Comparison of ENCODE assay signal across 9 cellular contexts in genomic region chr2:189782221-189782671, GRCh38. TPM values are rescaled to one million over a fixed set of nuclear protein-coding genes. Genes with fewer than 3 reads are reported as not detected.
DNase-seq lines count a peak whose midpoint lies in the region; ATAC-seq and TF ChIP-seq lines count a peak whose summit lies in the region.
"Had no signal": no experiment of that assay in that cellular context is flagged by ENCODE, and none has a peak within 500 bp of the region (broad histone marks: within the 10 kb centered on the region; RNA-seq: fewer than 3 reads in every experiment).

No MANE protein-coding gene starts in this region.

- 60% methylated on average over 4 of the region's 4 CpGs for WGBS in esophagus muscularis mucosa
- WGBS in smooth muscle cell (ENCODE audit: low lambda C conversion rate): 87% methylated on average over 4 of the region's 4 CpGs
- 59 to 100% methylated on average over 1 to 4 of the region's 4 CpGs for WGBS in transverse colon (ENCODE audit: low coverage in 1 of 2), 2 donors
- WGBS in ovary, 3 donors: 63 to 66% (median 66%) methylated on average over 4 of the region's 4 CpGs

- peak overlapping the region in 3 of 4 donors; percentile 92 to 98 (median 94) for H3K27ac ChIP-seq in esophagus muscularis mucosa (replicated peaks in 1 of 4)
- H3K27ac ChIP-seq in smooth muscle cell (ENCODE audit: low read depth): peak overlapping the region; percentile 90
- no peak overlapping the region for H3K27ac ChIP-seq in transverse colon
- no peak overlapping the region for H3K27ac ChIP-seq in ovary

- peaks cover 48% of the 10 kb centered on the region for H3K36me3 Mint-ChIP-seq in activated CD8-positive, alpha-beta memory T cell treated with anti-CD3 and anti-CD28 coated beads, Interleukin-2, amount 10 ng/mL, durations not matched to agents 7 days and 5 days

- no peak for DNase-seq in activated CD8-positive, alpha-beta memory T cell treated with anti-CD3 and anti-CD28 coated beads, Interleukin-2, amount 10 ng/mL, durations not matched to agents 7 days and 5 days
- DNase-seq in activated CD8-positive, alpha-beta memory T cell treated with anti-CD3 and anti-CD28 coated beads for 24 hours: no peak
- DNase-seq in SKM-1 treated with dmso at 0.1 percent for 144 hours (lab: John Stamatoyannopoulos, UW; ENCODE audit: unreplicated experiment): peak; percentile 40
- no peak for DNase-seq in esophagus muscularis mucosa (ENCODE audit: extremely low spot score)
- no peak for DNase-seq in smooth muscle cell (lab: John Stamatoyannopoulos, UW; ENCODE audit: unreplicated experiment)
- DNase-seq in effector CD8-positive, alpha-beta T cell (lab: John Stamatoyannopoulos, UW): no peak
- no peak for DNase-seq in transverse colon
- no peak for DNase-seq in ovary
- DNase-seq: activated CD4-positive, CD25-positive, alpha-beta regulatory T cell treated with anti-CD3 and anti-CD28 coated beads, Interleukin-2, amount 50 U/mL, for 72 hours had no signal

- no peak overlapping the region for H2AFZ ChIP-seq in smooth muscle cell (ENCODE audit: low read depth)

- H3K4me2 ChIP-seq in smooth muscle cell: peak overlapping the region; percentile 90

- peaks cover 53% of the 10 kb centered on the region for H3K4me1 Mint-ChIP-seq in activated CD8-positive, alpha-beta memory T cell treated with anti-CD3 and anti-CD28 coated beads, Interleukin-2, amount 10 ng/mL, durations not matched to agents 7 days and 5 days

- intact Hi-C loops in esophagus muscularis mucosa (cut with DNase I) (loop anchor here (5.0 kb wide), 1 partner anchor 120 kb away; the partner anchor contains the start of gene ASNSD1), transverse colon (cut with DNase I; ENCODE audit: low total_unique reads) (no loop called here), ovary (cut with DNase I) (no loop called here)

- no peaks in the 10 kb centered on the region for H3F3A ChIP-seq in smooth muscle cell (ENCODE audit: low read depth)

- in situ Hi-C loops in transverse colon (cut with MboI; ENCODE audit: low pct_ligation_motif_present in 1 of 4, low pct_unique_long_range_greater_than_20kb in 1 of 4, low sequenced_read_pairs in 3 of 4): loop anchor here in 1 of 4 donors (25.0 kb wide), 1 partner anchor 120 kb away; the partner anchor contains the start of genes ANKAR and ASNSD1

- peaks cover 26 to 55% (median 33%) of the 10 kb centered on the region in 4 donors for H3K36me3 ChIP-seq in esophagus muscularis mucosa
- H3K36me3 ChIP-seq in smooth muscle cell (ENCODE audit: low read depth): peaks cover 19% of the 10 kb centered on the region
- peaks cover 0 to 29% (median 9%) of the 10 kb centered on the region in 4 donors for H3K36me3 ChIP-seq in transverse colon
- H3K36me3 ChIP-seq in ovary: no peaks in the 10 kb centered on the region

- H3K27me3 ChIP-seq in esophagus muscularis mucosa (no peaks in the 10 kb centered on the region), smooth muscle cell (ENCODE audit: low read depth) (no peaks in the 10 kb centered on the region), transverse colon (no peaks in the 10 kb centered on the region), ovary (no peaks in the 10 kb centered on the region)

- H3K27ac Mint-ChIP-seq in activated CD8-positive, alpha-beta memory T cell treated with anti-CD3 and anti-CD28 coated beads, Interleukin-2, amount 10 ng/mL, durations not matched to agents 7 days and 5 days: peak overlapping the region; percentile 97

- H3K79me2 ChIP-seq in smooth muscle cell (ENCODE audit: low read depth): peaks cover 80% of the 10 kb centered on the region

- CTCF ChIA-PET in activated CD8-positive, alpha-beta memory T cell treated with anti-CD3 and anti-CD28 coated beads, Interleukin-2, amount 10 ng/mL, durations not matched to agents 7 days and 5 days (lab: Charles Lee): interaction anchor here (1.0 to 1.3 kb wide), 2 partner anchors 18 to 19 kb away, joined by 6 read pairs; partner anchors contain the start of gene OSGEPL1

- H3K9me3 ChIP-seq in esophagus muscularis mucosa (no peaks in the 10 kb centered on the region), smooth muscle cell (replicated peaks; ENCODE audit: low read depth) (no peaks in the 10 kb centered on the region), transverse colon (no peaks in the 10 kb centered on the region), ovary (no peaks in the 10 kb centered on the region)

- H3K4me3 ChIP-seq in esophagus muscularis mucosa: peak overlapping the region; percentile 70 to 87 (median 76)
- peak overlapping the region; percentile 73 for H3K4me3 ChIP-seq in smooth muscle cell
- no peak overlapping the region for H3K4me3 ChIP-seq in transverse colon
- H3K4me3 ChIP-seq in ovary: no peak overlapping the region

- no peak for TF ChIP-seq CTCF in esophagus muscularis mucosa (IDR thresholded peaks at IDR 0.05)
- no peak for TF ChIP-seq CTCF in smooth muscle cell (IDR thresholded peaks at IDR 0.05; ENCODE audit: borderline replicate concordance, insufficient read depth, poor library complexity, severe bottlenecking)
- TF ChIP-seq CTCF in transverse colon (IDR thresholded peaks at IDR 0.05): no peak
- no peak for TF ChIP-seq CTCF in ovary (IDR thresholded peaks at IDR 0.05)

- no peaks in the 10 kb centered on the region for H3K9me3 Mint-ChIP-seq in activated CD8-positive, alpha-beta memory T cell treated with anti-CD3 and anti-CD28 coated beads, Interleukin-2, amount 10 ng/mL, durations not matched to agents 7 days and 5 days (ENCODE audit: low read depth)

- peaks cover 18% of the 10 kb centered on the region for H4K20me1 ChIP-seq in smooth muscle cell (ENCODE audit: low read depth)

- H3K4me1 ChIP-seq in esophagus muscularis mucosa: peaks cover 23 to 59% (median 56%) of the 10 kb centered on the region in 4 donors
- H3K4me1 ChIP-seq in smooth muscle cell (ENCODE audit: low read depth): peaks cover 16% of the 10 kb centered on the region
- H3K4me1 ChIP-seq in transverse colon: peaks cover 16 to 31% (median 22%) of the 10 kb centered on the region in 4 donors
- peaks cover 5% of the 10 kb centered on the region for H3K4me1 ChIP-seq in ovary (ENCODE audit: insufficient read depth)

- no peaks in the 10 kb centered on the region for H3K27me3 Mint-ChIP-seq in activated CD8-positive, alpha-beta memory T cell treated with anti-CD3 and anti-CD28 coated beads, Interleukin-2, amount 10 ng/mL, durations not matched to agents 7 days and 5 days

- TF ChIP-seq POLR2A in esophagus muscularis mucosa (IDR thresholded peaks at IDR 0.05; ENCODE audit: low read depth) (no peak), transverse colon (IDR thresholded peaks at IDR 0.05) (no peak), ovary (IDR thresholded peaks at IDR 0.05) (no peak)

- H3K4me3 Mint-ChIP-seq in activated CD8-positive, alpha-beta memory T cell treated with anti-CD3 and anti-CD28 coated beads, Interleukin-2, amount 10 ng/mL, durations not matched to agents 7 days and 5 days: peak overlapping the region; percentile 93

- TF ChIP-seq EP300 in esophagus muscularis mucosa (IDR thresholded peaks at IDR 0.05): no peak
- no peak for TF ChIP-seq EP300 in transverse colon (IDR thresholded peaks at IDR 0.05; ENCODE audit: low read depth)
- no peak for TF ChIP-seq EP300 in ovary (IDR thresholded peaks at IDR 0.05)

- ATAC-seq in activated CD8-positive, alpha-beta memory T cell treated with anti-CD3 and anti-CD28 coated beads, Interleukin-2, amount 10 ng/mL, durations not matched to agents 7 days and 5 days: no peak

- H3K9ac ChIP-seq in smooth muscle cell (ENCODE audit: low read depth): peak overlapping the region; percentile 71

RNA-seq across cellular contexts. Expression of gene ORMDL1, which starts 1.9 kb away (rescaled TPM):
- total RNA-seq in activated CD8-positive, alpha-beta memory T cell treated with anti-CD3 and anti-CD28 coated beads, Interleukin-2, amount 10 ng/mL, durations not matched to agents 7 days and 5 days: 10 to 100 TPM; 62.0 to 76.7 TPM
- total RNA-seq in esophagus muscularis mucosa: 10 to 100 TPM; 25.4 to 60.2 (median 35.2) TPM
- total RNA-seq in smooth muscle cell: 47.3 and 55.7 TPM in 2 replicates
- polyA plus RNA-seq in smooth muscle cell: 60.2 and 66.4 TPM in 2 replicates
- 100 to 1,000 TPM in 1 of 4 donors, 10 to 100 TPM in 3; 27.5 to 133 (median 86.5) TPM for total RNA-seq in transverse colon
- total RNA-seq in ovary: 10 to 100 TPM; 34.8 to 55.4 (median 48.7) TPM
- polyA plus RNA-seq in ovary: 10 to 100 TPM; 43.6 to 70.7 TPM

RNA-seq across cellular contexts. Expression of gene PMS1, which starts 2.0 kb away (rescaled TPM):
- 10 to 100 TPM; 40.9 to 42.1 TPM for total RNA-seq in activated CD8-positive, alpha-beta memory T cell treated with anti-CD3 and anti-CD28 coated beads, Interleukin-2, amount 10 ng/mL, durations not matched to agents 7 days and 5 days
- total RNA-seq in esophagus muscularis mucosa: 10 to 100 TPM; 12.0 to 15.0 (median 12.8) TPM
- 21.9 and 24.8 TPM in 2 replicates for total RNA-seq in smooth muscle cell
- 11.3 and 12.4 TPM in 2 replicates for polyA plus RNA-seq in smooth muscle cell
- total RNA-seq in transverse colon: 10 to 100 TPM in 2 of 4 donors, 1 to 10 TPM in 2; 5.2 to 19.1 (median 9.7) TPM
- 10 to 100 TPM; 17.3 to 37.0 (median 25.9) TPM for total RNA-seq in ovary
- 10 to 100 TPM in 1 of 2 donors, 1 to 10 TPM in 1; 9.0 to 12.2 TPM for polyA plus RNA-seq in ovary

RNA-seq across cellular contexts. Expression of gene OSGEPL1, which starts 19.7 kb away (rescaled TPM):
- 10 to 100 TPM in 1 of 2 experiments, 1 to 10 TPM in 1; 10.0 to 11.3 TPM for total RNA-seq in activated CD8-positive, alpha-beta memory T cell treated with anti-CD3 and anti-CD28 coated beads, Interleukin-2, amount 10 ng/mL, durations not matched to agents 7 days and 5 days
- total RNA-seq in esophagus muscularis mucosa (1 to 10 TPM; 1.5 to 6.2 (median 3.2) TPM), smooth muscle cell (6.1 and 16.7 TPM in 2 replicates), transverse colon (10 to 100 TPM in 1 of 4 donors, 1 to 10 TPM in 2, not detected in 1; 2.7 to 14.7 (median 5.1) TPM), ovary (10 to 100 TPM in 1 of 7 donors, 1 to 10 TPM in 6; 4.7 to 10.6 (median 8.5) TPM)
- polyA plus RNA-seq in smooth muscle cell (11.8 and 12.6 TPM in 2 replicates), ovary (1 to 10 TPM; 6.2 to 9.7 TPM)

Comparison
In these comparisons a context has a peak if more than half of its experiments do, and no peak if none do; other contexts are left out.
1. H3K27ac ChIP-seq: peak in esophagus muscularis mucosa (3 of 4) and smooth muscle cell (single experiment); none in transverse colon (0 of 4) and ovary (0 of 2).
2. H3K4me3 ChIP-seq: peak in esophagus muscularis mucosa (4 of 4) and smooth muscle cell (single experiment); none in transverse colon (0 of 4) and ovary (single experiment).